17 cellular contexts compared by ENCODE assay signal in genomic region chr11:27208846-27209245, GRCh38.
DNase-seq lines count a peak whose midpoint lies in the region; ATAC-seq and TF ChIP-seq lines count a peak whose summit lies in the region.
"Had no signal": no experiment of that assay in that cellular context is flagged by ENCODE, and none has a peak within 500 bp of the region (broad histone marks: within the 10 kb centered on the region; RNA-seq: fewer than 3 reads in every experiment).

No MANE protein-coding gene starts in this region.

- no peak overlapping the region for H4K8ac ChIP-seq in IMR-90 (ENCODE audit: low read depth in 2 of 2, low read length in 2 of 2)

- H3K27me3 ChIP-seq in IMR-90 (ENCODE audit: control insufficient read depth, insufficient read depth, low read length) (no peaks in the 10 kb centered on the region), SJSA1 (replicated peaks) (no peaks in the 10 kb centered on the region), hepatocyte (no peaks in the 10 kb centered on the region), smooth muscle cell (ENCODE audit: low read depth) (no peaks in the 10 kb centered on the region)
- H3K27me3 ChIP-seq: dorsolateral prefrontal cortex, pancreas, uterus had no signal

- H3K9me1 ChIP-seq in IMR-90 (ENCODE audit: insufficient read depth, low read length): peaks cover 4% of the 10 kb centered on the region

- H3K4me1 ChIP-seq in IMR-90 (ENCODE audit: control insufficient read depth, insufficient read depth, low read length) (peaks cover 7% of the 10 kb centered on the region), SJSA1 (replicated peaks) (peaks cover 94% of the 10 kb centered on the region), hepatocyte (ENCODE audit: insufficient read depth) (peaks cover 52% of the 10 kb centered on the region), smooth muscle cell (ENCODE audit: low read depth) (peaks cover 31% of the 10 kb centered on the region)
- H3K4me1 ChIP-seq: uterus had no signal

- no peak overlapping the region for H2BK5ac ChIP-seq in IMR-90 (ENCODE audit: low read depth, low read length, poor library complexity, severe bottlenecking)

- no peaks in the 10 kb centered on the region for H3K36me3 ChIP-seq in IMR-90 (ENCODE audit: control insufficient read depth, insufficient read depth, low read length)
- H3K36me3 ChIP-seq in SJSA1: no peaks in the 10 kb centered on the region
- no peaks in the 10 kb centered on the region for H3K36me3 ChIP-seq in hepatocyte (replicated peaks; ENCODE audit: insufficient read depth, low read depth)
- no peaks in the 10 kb centered on the region for H3K36me3 ChIP-seq in smooth muscle cell (ENCODE audit: low read depth)
- H3K36me3 ChIP-seq: pancreas, thoracic aorta, uterus had no signal

- no peak overlapping the region for H2AK9ac ChIP-seq in IMR-90 (replicated peaks; ENCODE audit: low read depth, low read length, poor library complexity)

- no TSS peak for BruUV-seq in IMR-90 (replicated peaks; lab: Mats Ljungman, UMichigan)

- POLR2A ChIA-PET in IMR-90 (lab: Charles Lee; ENCODE audit: unreplicated experiment): no interaction called here

- in situ Hi-C loops in IMR-90 (cut with MboI; ENCODE audit: low sequenced_read_pairs): no loop called here

- peaks cover 59% of the 10 kb centered on the region for H3F3A ChIP-seq in smooth muscle cell (ENCODE audit: low read depth)

- H2BK15ac ChIP-seq in IMR-90 (ENCODE audit: low read depth, low read length): peak overlapping the region; percentile 7; the same call in 1 of the 3 replicates

- H3K4ac ChIP-seq in IMR-90 (ENCODE audit: low read depth, low read length): no peak overlapping the region

- H3K4me2 ChIP-seq in IMR-90 (ENCODE audit: low read depth, low read length) (no peak overlapping the region), hepatocyte (no peak overlapping the region), smooth muscle cell (peak overlapping the region; percentile 66)

- no peak overlapping the region for H3K27ac ChIP-seq in IMR-90 (ENCODE audit: insufficient read depth, low read length)
- H3K27ac ChIP-seq in SJSA1: peak overlapping the region; percentile 95
- H3K27ac ChIP-seq in hepatocyte: peak overlapping the region; percentile 83
- H3K27ac ChIP-seq in smooth muscle cell (ENCODE audit: low read depth): peak overlapping the region; percentile 98
- H3K27ac ChIP-seq: dorsolateral prefrontal cortex, thoracic aorta, uterus had no signal

- no peak overlapping the region for H3K14ac ChIP-seq in IMR-90 (replicated peaks; ENCODE audit: low read depth, low read length)

- H4K20me1 ChIP-seq in IMR-90 (ENCODE audit: insufficient read depth, low read length) (no peaks in the 10 kb centered on the region), hepatocyte (ENCODE audit: insufficient read depth, poor library complexity, severe bottlenecking) (no peaks in the 10 kb centered on the region), smooth muscle cell (ENCODE audit: low read depth) (no peaks in the 10 kb centered on the region)

- H3K79me2 ChIP-seq in hepatocyte: no peaks in the 10 kb centered on the region
- peaks cover 9% of the 10 kb centered on the region for H3K79me2 ChIP-seq in smooth muscle cell (ENCODE audit: low read depth)

- no peak overlapping the region for H4K91ac ChIP-seq in IMR-90 (ENCODE audit: insufficient read depth, low read depth, low read length)

- H2AK5ac ChIP-seq in IMR-90 (ENCODE audit: low read depth, low read length): no peak overlapping the region

- dilution Hi-C loops in IMR-90 (cut with HindIII; ENCODE audit: low sequenced_read_pairs, unreplicated experiment): no loop called here

- CTCF ChIA-PET in IMR-90 (lab: Yijun Ruan, JAX): interaction anchor here (1.1 kb wide), 1 partner anchor 73 kb away, joined by 3 read pairs; no protein-coding TSS in a partner anchor

- no peaks in the 10 kb centered on the region for H3K9me3 ChIP-seq in IMR-90 (ENCODE audit: control insufficient read depth, insufficient read depth, low read length)
- no peaks in the 10 kb centered on the region for H3K9me3 ChIP-seq in SJSA1 (replicated peaks)
- no peaks in the 10 kb centered on the region for H3K9me3 ChIP-seq in hepatocyte (ENCODE audit: low read depth)
- no peaks in the 10 kb centered on the region for H3K9me3 ChIP-seq in smooth muscle cell (replicated peaks; ENCODE audit: low read depth)
- H3K9me3 ChIP-seq: pancreas, thoracic aorta, uterus had no signal

- TF ChIP-seq RAD21 in IMR-90 (IDR thresholded peaks at IDR 0.05; ENCODE audit: low read length): no peak

- no peak overlapping the region for H3K18ac ChIP-seq in IMR-90 (ENCODE audit: low read depth, low read length)

- H3K9ac ChIP-seq in IMR-90 (ENCODE audit: low read depth, low read length) (no peak overlapping the region), smooth muscle cell (ENCODE audit: low read depth) (peak overlapping the region; percentile 81)

- DNase-seq in IMR-90 (no peak), SJSA1 (ENCODE audit: low read depth in 1 of 2, low spot score in 2 of 2) (no peak), hepatocyte (ENCODE audit: low spot score) (no peak), smooth muscle cell (lab: John Stamatoyannopoulos, UW; ENCODE audit: unreplicated experiment) (no peak), cerebellar nuclear complex (lab: John Stamatoyannopoulos, UW) (no peak)
- DNase-seq: activated CD4-positive, alpha-beta T cell treated with anti-CD3 and anti-CD28 coated beads for 36 hours; activated CD8-positive, alpha-beta T cell treated with anti-CD3 and anti-CD28 coated beads, Interleukin-2, amount 10 ng/mL, durations not matched to agents 7 days and 5 days; activated naive CD4-positive, alpha-beta T cell treated with anti-CD3 and anti-CD28 coated beads for 36 hours; dorsolateral prefrontal cortex; nephron progenitor cell; stimulated activated CD4-positive, alpha-beta T cell treated with anti-CD3 and anti-CD28 coated beads, Interleukin-2, amount 100 ng/mL, for 24 hours; uterus had no signal

- no peak overlapping the region for H2AFZ ChIP-seq in IMR-90 (replicated peaks; ENCODE audit: low read length, poor library complexity)
- H2AFZ ChIP-seq in hepatocyte: no peak overlapping the region
- no peak overlapping the region for H2AFZ ChIP-seq in smooth muscle cell (ENCODE audit: low read depth)

- WGBS in IMR-90 (ENCODE audit: extremely low coverage in 2 of 2, insufficient read length in 1 of 2), 2 experiments: no CpG with 5 or more reads among the region's 3 CpGs
- WGBS in hepatocyte (ENCODE audit: low lambda C conversion rate, missing lambda C conversion rate): 71% methylated on average over 3 of the region's 3 CpGs
- WGBS in smooth muscle cell (ENCODE audit: low lambda C conversion rate): 58% methylated on average over 3 of the region's 3 CpGs

- H3K9me2 ChIP-seq in hepatocyte (replicated peaks; ENCODE audit: insufficient read depth): no peaks in the 10 kb centered on the region

- H2BK20ac ChIP-seq in IMR-90 (ENCODE audit: low read depth, low read length): no peak overlapping the region

- no peak for TF ChIP-seq POLR2A in IMR-90 (IDR thresholded peaks at IDR 0.05; ENCODE audit: low read depth, low read length)

- H3K4me3 ChIP-seq in IMR-90 (ENCODE audit: insufficient read depth, low read depth, low read length) (no peak overlapping the region), SJSA1 (no peak overlapping the region), hepatocyte (no peak overlapping the region), smooth muscle cell (no peak overlapping the region)
- H3K4me3 ChIP-seq: dorsolateral prefrontal cortex, lung, pancreas, thoracic aorta, uterus had no signal

- H3K79me1 ChIP-seq in IMR-90 (ENCODE audit: low read depth in 1 of 2, low read length in 2 of 2): no peaks in the 10 kb centered on the region

- intact Hi-C loops in IMR-90 (cut with micrococcal nuclease): no loop called here

- H2BK120ac ChIP-seq in IMR-90 (ENCODE audit: low read depth, low read length): no peak overlapping the region

- no peak overlapping the region for H3K56ac ChIP-seq in IMR-90 (ENCODE audit: extremely low read depth, insufficient read depth, low read length)

- H4K5ac ChIP-seq in IMR-90 (ENCODE audit: low read depth, low read length): no peak overlapping the region

- ATAC-seq in IMR-90 (ENCODE audit: low read depth): no peak
- ATAC-seq in HG03354 (IDR thresholded peaks at IDR 0.05; ENCODE audit: poor library complexity, severe bottlenecking, unreplicated experiment): no peak
- no peak for ATAC-seq in GM19455 (IDR thresholded peaks at IDR 0.05; ENCODE audit: unreplicated experiment)
- ATAC-seq: activated CD4-positive, alpha-beta T cell treated with anti-CD3 and anti-CD28 coated beads for 36 hours; activated CD8-positive, alpha-beta T cell treated with anti-CD3 and anti-CD28 coated beads, Interleukin-2, amount 10 ng/mL, durations not matched to agents 7 days and 5 days had no signal

- no peak for TF ChIP-seq CTCF in IMR-90 (conservative IDR thresholded peaks at IDR 0.05; ENCODE audit: low read depth, low read length)
- TF ChIP-seq CTCF in hepatocyte (IDR thresholded peaks at IDR 0.05; ENCODE audit: poor library complexity): no peak
- TF ChIP-seq CTCF in smooth muscle cell (IDR thresholded peaks at IDR 0.05; ENCODE audit: borderline replicate concordance, insufficient read depth, poor library complexity, severe bottlenecking): no peak

- H3K23ac ChIP-seq in IMR-90 (ENCODE audit: low read depth, low read length): no peak overlapping the region

TF ChIP-seq in IMR-90, 13 proteins besides CTCF, POLR2A, EP300 and RAD21 (continues in another document):
- TF ChIP-seq SMC3 (IDR thresholded peaks at IDR 0.05; ENCODE audit: low read depth, low read length): no peak
- no peak for TF ChIP-seq CEBPB (IDR thresholded peaks at IDR 0.05; ENCODE audit: low read depth, low read length)
- no peak for TF ChIP-seq BHLHE40 (IDR thresholded peaks at IDR 0.05; ENCODE audit: low read depth, low read length)
- TF ChIP-seq RCOR1 (IDR thresholded peaks at IDR 0.05; ENCODE audit: insufficient replicate concordance, low read length): no peak
- TF ChIP-seq, protein P1, sequence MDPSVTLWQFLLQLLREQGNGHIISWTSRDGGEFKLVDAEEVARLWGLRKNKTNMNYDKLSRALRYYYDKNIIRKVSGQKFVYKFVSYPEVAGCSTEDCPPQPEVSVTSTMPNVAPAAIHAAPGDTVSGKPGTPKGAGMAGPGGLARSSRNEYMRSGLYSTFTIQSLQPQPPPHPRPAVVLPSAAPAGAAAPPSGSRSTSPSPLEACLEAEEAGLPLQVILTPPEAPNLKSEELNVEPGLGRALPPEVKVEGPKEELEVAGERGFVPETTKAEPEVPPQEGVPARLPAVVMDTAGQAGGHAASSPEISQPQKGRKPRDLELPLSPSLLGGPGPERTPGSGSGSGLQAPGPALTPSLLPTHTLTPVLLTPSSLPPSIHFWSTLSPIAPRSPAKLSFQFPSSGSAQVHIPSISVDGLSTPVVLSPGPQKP (IDR thresholded peaks at IDR 0.05; ENCODE audit: borderline replicate concordance, low read depth, low read length): no peak
- TF ChIP-seq NFE2L2 (IDR thresholded peaks at IDR 0.05; ENCODE audit: low read depth, low read length): no peak
- TF ChIP-seq MAZ (IDR thresholded peaks at IDR 0.05; ENCODE audit: borderline replicate concordance, low read depth, low read length): no peak
- TF ChIP-seq FOS (IDR thresholded peaks at IDR 0.05; ENCODE audit: low read depth, low read length): no peak
- TF ChIP-seq CHD1 (IDR thresholded peaks at IDR 0.05; ENCODE audit: low read depth, low read length): no peak
- TF ChIP-seq MXI1 (IDR thresholded peaks at IDR 0.05; ENCODE audit: borderline replicate concordance, low read depth, low read length): no peak
- no peak for TF ChIP-seq RFX5 (IDR thresholded peaks at IDR 0.05; ENCODE audit: low read depth, low read length)
